20 cellular contexts compared by ENCODE assay signal in genomic region chr12:43099691-43100163, GRCh38.
DNase-seq lines count a peak whose midpoint lies in the region; ATAC-seq and TF ChIP-seq lines count a peak whose summit lies in the region.
"Had no signal": no experiment of that assay in that cellular context is flagged by ENCODE, and none has a peak within 500 bp of the region (broad histone marks: within the 10 kb centered on the region; RNA-seq: fewer than 3 reads in every experiment).

No MANE protein-coding gene starts in this region.

- no peaks in the 10 kb centered on the region for H3K79me1 ChIP-seq in IMR-90 (ENCODE audit: low read depth in 1 of 2, low read length in 2 of 2)

- no peaks in the 10 kb centered on the region for H3K27me3 ChIP-seq in IMR-90 (ENCODE audit: control insufficient read depth, insufficient read depth, low read length)
- peaks cover 94% of the 10 kb centered on the region for H3K27me3 ChIP-seq in SJSA1 (replicated peaks)
- H3K27me3 ChIP-seq in ovary = no peaks in the 10 kb centered on the region
- H3K27me3 ChIP-seq: right lobe of liver, testis had no signal

- no peak overlapping the region for H3K4me2 ChIP-seq in IMR-90 (ENCODE audit: low read depth, low read length)

- BruUV-seq in IMR-90 (replicated peaks; lab: Mats Ljungman, UMichigan) = no TSS peak

- dilution Hi-C loops in IMR-90 (cut with HindIII; ENCODE audit: low sequenced_read_pairs, unreplicated experiment) = no loop called here

- H3K9me3 ChIP-seq in IMR-90 (ENCODE audit: control insufficient read depth, insufficient read depth, low read length) = no peaks in the 10 kb centered on the region
- H3K9me3 ChIP-seq in SJSA1 (replicated peaks) = 0 out of 2 replicates have a peak, but pooled peaks cover 3% of the 10 kb centered on the region
- no peaks in the 10 kb centered on the region for H3K9me3 ChIP-seq in ovary
- H3K9me3 ChIP-seq: right lobe of liver, testis had no signal

- no peak overlapping the region for H2BK5ac ChIP-seq in IMR-90 (ENCODE audit: low read depth, low read length, poor library complexity, severe bottlenecking)

- no peak overlapping the region for H2BK15ac ChIP-seq in IMR-90 (ENCODE audit: low read depth, low read length)

- intact Hi-C loops in IMR-90 (cut with micrococcal nuclease) (no loop called here), ovary (cut with DNase I) (no loop called here)

- CTCF ChIA-PET in IMR-90 (lab: Yijun Ruan, JAX) = interaction anchor here (1.0 kb wide), 1 partner anchor 13 kb away, joined by 3 read pairs; no protein-coding TSS in a partner anchor

- ATAC-seq in IMR-90 (ENCODE audit: low read depth) (peak; percentile 24; the same call in 1 of the 2 replicates), GM21619 (IDR thresholded peaks at IDR 0.05; ENCODE audit: unreplicated experiment) (no peak)
- ATAC-seq: activated T-cell treated with anti-CD3 and anti-CD28 coated beads, Interleukin-2, amount 50 U/mL, for 72 hours; natural killer cell; right lobe of liver had no signal

- no peak overlapping the region for H4K91ac ChIP-seq in IMR-90 (ENCODE audit: insufficient read depth, low read depth, low read length)

- no peak overlapping the region for H2AK9ac ChIP-seq in IMR-90 (replicated peaks; ENCODE audit: low read depth, low read length, poor library complexity)

- no peak overlapping the region for H2AK5ac ChIP-seq in IMR-90 (ENCODE audit: low read depth, low read length)

- no peaks in the 10 kb centered on the region for H4K20me1 ChIP-seq in IMR-90 (ENCODE audit: insufficient read depth, low read length)

- TF ChIP-seq CTCF in IMR-90 (conservative IDR thresholded peaks at IDR 0.05; ENCODE audit: low read depth, low read length) = no peak
- no peak for TF ChIP-seq CTCF in ovary (IDR thresholded peaks at IDR 0.05)

- no peak overlapping the region for H2AFZ ChIP-seq in IMR-90 (replicated peaks; ENCODE audit: low read length, poor library complexity)

- H3K9me1 ChIP-seq in IMR-90 (ENCODE audit: insufficient read depth, low read length) = no peaks in the 10 kb centered on the region; the same call in 1 of the 2 replicates

- no peak for TF ChIP-seq EP300 in ovary (IDR thresholded peaks at IDR 0.05)

- H3K4me3 ChIP-seq in IMR-90 (ENCODE audit: insufficient read depth, low read depth, low read length) (no peak overlapping the region), SJSA1 (no peak overlapping the region), ovary (no peak overlapping the region)
- H3K4me3 ChIP-seq: right lobe of liver, SK-N-MC, testis had no signal

- in situ Hi-C loops in IMR-90 (cut with MboI; ENCODE audit: low sequenced_read_pairs) = no loop called here

- H4K8ac ChIP-seq in IMR-90 (ENCODE audit: low read depth in 2 of 2, low read length in 2 of 2) = no peak overlapping the region

- no peak overlapping the region for H3K23ac ChIP-seq in IMR-90 (ENCODE audit: low read depth, low read length)

- H2BK20ac ChIP-seq in IMR-90 (ENCODE audit: low read depth, low read length) = no peak overlapping the region

- DNase-seq in IMR-90 (peak; percentile 1), SJSA1 (ENCODE audit: low read depth in 1 of 2, low spot score in 2 of 2) (peak; percentile 80 to 88), left kidney (ENCODE audit: low read depth, low spot score) (peak; percentile 46), ovary (no peak), HUDEP-2 (lab: John Stamatoyannopoulos, UW; ENCODE audit: unreplicated experiment in 76 of 76) (no peak)
- no peak for DNase-seq in effector CD8-positive, alpha-beta T cell (lab: John Stamatoyannopoulos, UW)
- DNase-seq: activated CD4-positive, alpha-beta T cell treated with anti-CD3 and anti-CD28 coated beads for 4 hours; activated naive CD4-positive, alpha-beta T cell treated with anti-CD3 and anti-CD28 coated beads, Interleukin-2, amount 50 U/mL, for 16 hours; activated T-cell treated with anti-CD3 and anti-CD28 coated beads, Interleukin-2, amount 50 U/mL, for 72 hours; anterior cingulate cortex; caudate nucleus; natural killer cell; NCI-H2081; posterior cingulate gyrus; right lobe of liver; RPMI8226; stimulated activated naive CD4-positive, alpha-beta T cell treated with Interleukin-2 at 50 U/mL for 16 hours; testis had no signal

- no peak overlapping the region for H3K4ac ChIP-seq in IMR-90 (ENCODE audit: low read depth, low read length)

- POLR2A ChIA-PET in IMR-90 (lab: Charles Lee; ENCODE audit: unreplicated experiment) = no interaction called here

- H3K9ac ChIP-seq in IMR-90 (ENCODE audit: low read depth, low read length) = no peak overlapping the region

- no peak overlapping the region for H3K56ac ChIP-seq in IMR-90 (ENCODE audit: extremely low read depth, insufficient read depth, low read length)

- peaks cover 3% of the 10 kb centered on the region; the same call in 1 of the 2 replicates for H3K4me1 ChIP-seq in IMR-90 (ENCODE audit: control insufficient read depth, insufficient read depth, low read length)
- peaks cover 7% of the 10 kb centered on the region for H3K4me1 ChIP-seq in SJSA1 (replicated peaks)
- H3K4me1 ChIP-seq in ovary (ENCODE audit: insufficient read depth) = no peaks in the 10 kb centered on the region
- H3K4me1 ChIP-seq: right lobe of liver had no signal

- no peak overlapping the region for H3K27ac ChIP-seq in IMR-90 (ENCODE audit: insufficient read depth, low read length)
- no peak overlapping the region for H3K27ac ChIP-seq in SJSA1
- H3K27ac ChIP-seq in ovary = no peak overlapping the region
- H3K27ac ChIP-seq: right lobe of liver, SK-N-MC, testis had no signal

- no peak for TF ChIP-seq RAD21 in IMR-90 (IDR thresholded peaks at IDR 0.05; ENCODE audit: low read length)

- TF ChIP-seq POLR2A in IMR-90 (IDR thresholded peaks at IDR 0.05; ENCODE audit: low read depth, low read length) = no peak
- no peak for TF ChIP-seq POLR2A in ovary (IDR thresholded peaks at IDR 0.05)

- no peak overlapping the region for H4K5ac ChIP-seq in IMR-90 (ENCODE audit: low read depth, low read length)

- no peak overlapping the region for H3K18ac ChIP-seq in IMR-90 (ENCODE audit: low read depth, low read length)

- H2BK120ac ChIP-seq in IMR-90 (ENCODE audit: low read depth, low read length) = no peak overlapping the region

- WGBS in IMR-90 (ENCODE audit: extremely low coverage in 2 of 2, insufficient read length in 1 of 2), 2 experiments = no CpG with 5 or more reads among the region's 3 CpGs
- 69 to 75% (median 74%) methylated on average over 3 of the region's 3 CpGs for WGBS in ovary, 3 donors

- H3K14ac ChIP-seq in IMR-90 (replicated peaks; ENCODE audit: low read depth, low read length) = no peak overlapping the region

- H3K36me3 ChIP-seq in IMR-90 (ENCODE audit: control insufficient read depth, insufficient read depth, low read length) (no peaks in the 10 kb centered on the region), SJSA1 (no peaks in the 10 kb centered on the region), ovary (no peaks in the 10 kb centered on the region)
- H3K36me3 ChIP-seq: right lobe of liver had no signal

TF ChIP-seq in IMR-90, 13 proteins besides CTCF, POLR2A, EP300 and RAD21:
- TF ChIP-seq MAFK (IDR thresholded peaks at IDR 0.05; ENCODE audit: low read depth, low read length) (no peak), RFX5 (IDR thresholded peaks at IDR 0.05; ENCODE audit: low read depth, low read length) (no peak)

Comparison
In these comparisons a context has a peak if more than half of its experiments do, and no peak if none do; other contexts are left out.
1. DNase-seq: peak in IMR-90 (single experiment), SJSA1 (2 of 2) and left kidney (single experiment); none in ovary (0 of 5), effector CD8-positive, alpha-beta T cell (single experiment) and HUDEP-2 (0 of 76).